ENCODE assay signal across 23 cellular contexts in genomic region chr1:237613984-237614383, GRCh38.
"Had no signal": no experiment of that assay in that cellular context is flagged by ENCODE, and none has a peak within 500 bp of the region (broad histone marks: within the 10 kb centered on the region; RNA-seq: fewer than 3 reads in every experiment).

No MANE protein-coding gene starts in this region.

- H3K36me3 Mint-ChIP-seq: stimulated activated naive B cell treated with anti-CD40 and anti-IgM and Interleukin-4, amounts not matched to agents 10 μg/mL and 1 μg/mL and 100 μg/mL, for 72 hours had no signal

- H3K4me1 ChIP-seq: foreskin keratinocyte, psoas muscle, sigmoid colon, testis, tibial nerve, upper lobe of right lung had no signal

- H3K4me3 Mint-ChIP-seq: dendritic cell treated with granulocyte-macrophage colony-stimulating factor and Interleukin-4, amounts not matched to agents 40 ng/mL and 50 ng/mL, for 4 days; naive thymus-derived CD4-positive, alpha-beta T cell; nephron progenitor cell; stimulated activated naive B cell treated with anti-CD40 and anti-IgM and Interleukin-4, amounts not matched to agents 10 μg/mL and 1 μg/mL and 100 μg/mL, for 72 hours; stimulated activated naive CD8-positive, alpha-beta T cell treated with anti-CD3 and anti-CD28 coated beads, Interleukin-15, amount 100 ng/mL, for 72 hours had no signal

- H3K27me3 ChIP-seq: foreskin keratinocyte, neutrophil, sigmoid colon, testis, tibial nerve, upper lobe of right lung had no signal

- FAIRE-seq: colon, endothelial cell of umbilical vein, kidney had no signal

- H3K27ac ChIP-seq: foreskin keratinocyte, neutrophil, psoas muscle, sigmoid colon, skin epidermis, testis, tibial nerve, upper lobe of right lung had no signal

- H3K9me3 ChIP-seq: neutrophil, psoas muscle, testis, upper lobe of right lung had no signal

- H3K27ac Mint-ChIP-seq: dendritic cell treated with granulocyte-macrophage colony-stimulating factor and Interleukin-4, amounts not matched to agents 40 ng/mL and 50 ng/mL, for 4 days; naive thymus-derived CD4-positive, alpha-beta T cell; nephron progenitor cell; stimulated activated naive B cell treated with anti-CD40 and anti-IgM and Interleukin-4, amounts not matched to agents 10 μg/mL and 1 μg/mL and 100 μg/mL, for 72 hours had no signal

- H3K4me1 Mint-ChIP-seq: naive thymus-derived CD4-positive, alpha-beta T cell; nephron progenitor cell; stimulated activated naive B cell treated with anti-CD40 and anti-IgM and Interleukin-4, amounts not matched to agents 10 μg/mL and 1 μg/mL and 100 μg/mL, for 72 hours; stimulated activated naive CD8-positive, alpha-beta T cell treated with anti-CD3 and anti-CD28 coated beads, Interleukin-15, amount 100 ng/mL, for 72 hours had no signal

- ATAC-seq: foreskin keratinocyte; left colon; naive thymus-derived CD4-positive, alpha-beta T cell; psoas muscle; stimulated activated naive B cell treated with anti-CD40 and anti-IgM and Interleukin-4, amounts not matched to agents 10 μg/mL and 1 μg/mL and 100 μg/mL, for 72 hours; stimulated activated naive CD8-positive, alpha-beta T cell treated with anti-CD3 and anti-CD28 coated beads, Interleukin-15, amount 100 ng/mL, for 72 hours; upper lobe of right lung had no signal

- H3K36me3 ChIP-seq: neutrophil, tibial nerve, upper lobe of right lung had no signal

- H3K27me3 Mint-ChIP-seq: dendritic cell treated with granulocyte-macrophage colony-stimulating factor and Interleukin-4, amounts not matched to agents 40 ng/mL and 50 ng/mL, for 4 days; stimulated activated naive CD8-positive, alpha-beta T cell treated with anti-CD3 and anti-CD28 coated beads, Interleukin-15, amount 100 ng/mL, for 72 hours had no signal

- DNase-seq: cerebellar nuclear complex; erythroblast; foreskin keratinocyte; hypothalamus; kidney; left colon; mammary epithelial cell; naive thymus-derived CD4-positive, alpha-beta T cell; nephron progenitor cell; psoas muscle; sigmoid colon; stimulated activated CD4-positive, alpha-beta T cell treated with anti-CD3 and anti-CD28 coated beads, Interleukin-2, amount 100 ng/mL, for 24 hours; stimulated activated CD4-positive, alpha-beta T cell treated with anti-CD3 and anti-CD28 coated beads, Interleukin-4, amount 100 ng/mL, for 4 hours; stimulated activated naive B cell treated with anti-CD40 and anti-IgM and Interleukin-4, amounts not matched to agents 10 μg/mL and 1 μg/mL and 100 μg/mL, for 72 hours; stimulated activated naive CD8-positive, alpha-beta T cell treated with anti-CD3 and anti-CD28 coated beads, Interleukin-15, amount 100 ng/mL, for 72 hours; testis; upper lobe of right lung had no signal

- H3K4me3 ChIP-seq: psoas muscle, sigmoid colon, skin epidermis, testis, tibial nerve, upper lobe of right lung had no signal
